Comparison of ENCODE assay signal across 9 cellular contexts in genomic region chr2:148887349-148888002, GRCh38. TPM values are rescaled to one million over a fixed set of nuclear protein-coding genes. Genes with fewer than 3 reads are reported as not detected.
DNase-seq lines count a peak whose midpoint lies in the region; ATAC-seq, FAIRE-seq and TF ChIP-seq lines count a peak whose summit lies in the region.
"Had no signal": no experiment of that assay in that cellular context is flagged by ENCODE, and none has a peak within 500 bp of the region (broad histone marks: within the 10 kb centered on the region; RNA-seq: fewer than 3 reads in every experiment).

No MANE protein-coding gene starts in this region.

- CTCF ChIA-PET in T-cell (lab: Charles Lee) (interaction anchor here in 1 of 2 donors (0.9 kb wide), 2 partner anchors 11 to 242 kb away, joined by 3 read pairs; no protein-coding TSS in a partner anchor), PC-9 (lab: Charles Lee) (interaction anchor here (0.7 kb wide), 1 partner anchor 26 kb away, joined by 4 read pairs; no protein-coding TSS in a partner anchor)

- H3K27ac ChIP-seq in iPS DF 6.9 (ENCODE audit: low read length) (no peak overlapping the region), spleen (no peak overlapping the region), PC-9 (no peak overlapping the region)

- H3K36me3 ChIP-seq in iPS DF 6.9 (ENCODE audit: control insufficient read depth, insufficient read depth, low read length) (no peaks in the 10 kb centered on the region), spleen (no peaks in the 10 kb centered on the region), PC-9 (ENCODE audit: low read depth) (no peaks in the 10 kb centered on the region)

- peaks cover 0 to 7% (median 0%) of the 10 kb centered on the region in 3 donors for H3K9me3 Mint-ChIP-seq in T-cell
- H3K9me3 Mint-ChIP-seq: activated naive CD4-positive, alpha-beta T cell treated with anti-CD3 and anti-CD28 coated beads, Interleukin-2, amount 50 U/mL, for 72 hours had no signal

- peak overlapping the region; percentile 67 to 83 (median 73) for H3K4me3 Mint-ChIP-seq in T-cell

- no peak for FAIRE-seq in RCC 7860 (lab: Jason Lieb, UNC)

- H3K4me2 ChIP-seq in PC-9: no peak overlapping the region

- H3F3A ChIP-seq in PC-9 (ENCODE audit: insufficient read depth, low read depth): no peaks in the 10 kb centered on the region

- no peaks in the 10 kb centered on the region for H4K20me1 ChIP-seq in PC-9 (ENCODE audit: insufficient read depth)

- peaks cover 28 to 31% of the 10 kb centered on the region in 2 donors for H3K27me3 Mint-ChIP-seq in T-cell

- H3K27me3 ChIP-seq in iPS DF 6.9 (ENCODE audit: control insufficient read depth, insufficient read depth, low read length) (no peaks in the 10 kb centered on the region), spleen (replicated peaks in 1 of 7) (peaks cover 0 to 65% (median 23%) of the 10 kb centered on the region in 7 donors), PC-9 (ENCODE audit: insufficient read depth, low read depth) (no peaks in the 10 kb centered on the region)

- peak overlapping the region in 1 of 2 donors; percentile 30 for H3K27ac Mint-ChIP-seq in T-cell
- H3K27ac Mint-ChIP-seq: activated naive CD4-positive, alpha-beta T cell treated with anti-CD3 and anti-CD28 coated beads, Interleukin-2, amount 50 U/mL, for 72 hours had no signal

- H3K79me2 ChIP-seq in PC-9 (ENCODE audit: low read depth): no peaks in the 10 kb centered on the region

- peaks cover 15 to 19% (median 15%) of the 10 kb centered on the region in 3 donors for H3K4me1 Mint-ChIP-seq in T-cell

- WGBS in iPS DF 6.9 (ENCODE audit: insufficient coverage, insufficient read length): no CpG with 5 or more reads among the region's 19 CpGs
- WGBS in spleen, 5 donors: 13 to 17% (median 14%) methylated on average over 19 of the region's 19 CpGs

- H3K4me3 ChIP-seq in iPS DF 6.9 (ENCODE audit: low read length) (peak overlapping the region; percentile 57; the same call in 1 of the 2 replicates), spleen (peak overlapping the region; percentile 3 to 66 (median 38)), PC-9 (no peak overlapping the region)

- no TSS peak for BruUV-seq in PC-9 (replicated peaks; lab: Mats Ljungman, UMichigan)

- peaks cover 6% of the 10 kb centered on the region for H3K36me3 Mint-ChIP-seq in T-cell

- H3K9me2 ChIP-seq in PC-9 (ENCODE audit: insufficient read depth): no peaks in the 10 kb centered on the region

- H3K9me3 ChIP-seq in iPS DF 6.9 (ENCODE audit: control insufficient read depth, insufficient read depth, low read length) (peaks cover 1% of the 10 kb centered on the region; the same call in 1 of the 2 replicates), spleen (peaks cover 0 to 10% (median 4%) of the 10 kb centered on the region in 8 donors), PC-9 (ENCODE audit: insufficient read depth, low read depth) (no peaks in the 10 kb centered on the region)

- TF ChIP-seq POLR2A in spleen (IDR thresholded peaks at IDR 0.05): no peak

- TF ChIP-seq CTCF in spleen (IDR thresholded peaks at IDR 0.05 in 8 of 11, conservative IDR thresholded peaks at IDR 0.05 in 3 of 11) (no peak), PC-9 (conservative IDR thresholded peaks at IDR 0.05) (no peak)

- peak in 3 of 4 experiments; percentile 33 to 63 (median 40) for ATAC-seq in T-cell (replicated peaks in 1 of 4)

- POLR2A ChIA-PET in T-cell (lab: Charles Lee): interaction anchor here (0.6 kb wide), 2 partner anchors 8 to 69 kb away, joined by 4 to 8 read pairs; no protein-coding TSS in a partner anchor
- POLR2A ChIA-PET in PC-9 (lab: Charles Lee; ENCODE audit: unreplicated experiment): no interaction called here

- intact Hi-C loops in spleen (cut with DNase I; ENCODE audit: low total_unique reads): no loop called here
- intact Hi-C loops in PC-9 (cut with micrococcal nuclease; ENCODE audit: unreplicated experiment): no loop called here

- peaks cover 2% of the 10 kb centered on the region; the same call in 1 of the 2 replicates for H3K4me1 ChIP-seq in iPS DF 6.9 (ENCODE audit: control insufficient read depth, insufficient read depth, low read length)
- H3K4me1 ChIP-seq in spleen: peaks cover 4 to 18% (median 13%) of the 10 kb centered on the region in 6 donors
- H3K4me1 ChIP-seq in PC-9 (replicated peaks; ENCODE audit: insufficient read depth): no peaks in the 10 kb centered on the region

- DNase-seq in NCI-H1436 (lab: John Stamatoyannopoulos, UW): peak; percentile 39
- DNase-seq in NCI-H1436 treated with DMSO at 0.1 percent for 48 hours (lab: John Stamatoyannopoulos, UW): no peak
- no peak for DNase-seq in T-cell
- DNase-seq in iPS DF 6.9 (ENCODE audit: low read depth, low spot score): no peak
- no peak for DNase-seq in spleen
- no peak for DNase-seq in PC-9
- DNase-seq in RCC 7860 (ENCODE audit: low spot score): no peak
- no peak for DNase-seq in COLO829 (ENCODE audit: low spot score)

- no peak overlapping the region for H2AFZ ChIP-seq in PC-9

RNA-seq across cellular contexts. Expression of gene KIF5C, which starts 12.4 kb away (rescaled TPM):
- total RNA-seq in T-cell (10 to 100 TPM in 3 of 5 donors, 1 to 10 TPM in 2; 9.4 to 17.0 (median 14.7) TPM), spleen (1 to 10 TPM; 2.3 to 8.3 (median 6.2) TPM), PC-9 (2021) (0.07 and 0.23 TPM in 2 replicates)
- 1 to 10 TPM in 2 of 3 donors, under 1 TPM in 1; 0.61 to 1.4 (median 1.1) TPM for polyA plus RNA-seq in spleen
